2 cellular contexts compared by ENCODE assay signal in genomic region chr6:148448371-148449010, GRCh38.
TF ChIP-seq lines count a peak whose summit lies in the region.

No MANE protein-coding gene starts in this region.

TF ChIP-seq in H1, 55 proteins besides CTCF, POLR2A, EP300 and RAD21:
- TF ChIP-seq RFX5 (IDR thresholded peaks at IDR 0.05; ENCODE audit: borderline replicate concordance, low read depth, low read length) (no peak), CTBP2 (IDR thresholded peaks at IDR 0.05; ENCODE audit: borderline replicate concordance, insufficient read depth, insufficient read length, low read length) (no peak), BCL11A (IDR thresholded peaks at IDR 0.05; ENCODE audit: low read depth in 2 of 2, low read length in 2 of 2) (no peak), HDAC2 (IDR thresholded peaks at IDR 0.05; ENCODE audit: borderline replicate concordance in 1 of 2, low read depth in 2 of 2, low read length in 2 of 2) (no peak), HDAC6 (IDR thresholded peaks at IDR 0.05; ENCODE audit: low read depth, low read length) (no peak), NANOG (IDR thresholded peaks at IDR 0.05; ENCODE audit: insufficient read depth, low read depth, low read length, poor library complexity, severe bottlenecking) (no peak), RXRA (IDR thresholded peaks at IDR 0.05; ENCODE audit: insufficient read depth, low read depth, low read length) (no peak), PHF8 (conservative IDR thresholded peaks at IDR 0.05; ENCODE audit: low read depth, low read length) (no peak), ASH2L (IDR thresholded peaks at IDR 0.05; ENCODE audit: low read length) (no peak), MAX (IDR thresholded peaks at IDR 0.05) (no peak), POU5F1 (IDR thresholded peaks at IDR 0.05; ENCODE audit: low read depth, low read length) (no peak), GTF2F1 (IDR thresholded peaks at IDR 0.05; ENCODE audit: borderline replicate concordance, low read depth, low read length) (no peak), CBX8 (IDR thresholded peaks at IDR 0.05; ENCODE audit: borderline replicate concordance, low read depth, low read length) (no peak), SP2 (IDR thresholded peaks at IDR 0.05; ENCODE audit: low read length) (no peak)
- TF ChIP-seq, protein P1, sequence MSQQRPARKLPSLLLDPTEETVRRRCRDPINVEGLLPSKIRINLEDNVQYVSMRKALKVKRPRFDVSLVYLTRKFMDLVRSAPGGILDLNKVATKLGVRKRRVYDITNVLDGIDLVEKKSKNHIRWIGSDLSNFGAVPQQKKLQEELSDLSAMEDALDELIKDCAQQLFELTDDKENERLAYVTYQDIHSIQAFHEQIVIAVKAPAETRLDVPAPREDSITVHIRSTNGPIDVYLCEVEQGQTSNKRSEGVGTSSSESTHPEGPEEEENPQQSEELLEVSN (IDR thresholded peaks at IDR 0.05) = no peak
- TF ChIP-seq, protein P2, sequence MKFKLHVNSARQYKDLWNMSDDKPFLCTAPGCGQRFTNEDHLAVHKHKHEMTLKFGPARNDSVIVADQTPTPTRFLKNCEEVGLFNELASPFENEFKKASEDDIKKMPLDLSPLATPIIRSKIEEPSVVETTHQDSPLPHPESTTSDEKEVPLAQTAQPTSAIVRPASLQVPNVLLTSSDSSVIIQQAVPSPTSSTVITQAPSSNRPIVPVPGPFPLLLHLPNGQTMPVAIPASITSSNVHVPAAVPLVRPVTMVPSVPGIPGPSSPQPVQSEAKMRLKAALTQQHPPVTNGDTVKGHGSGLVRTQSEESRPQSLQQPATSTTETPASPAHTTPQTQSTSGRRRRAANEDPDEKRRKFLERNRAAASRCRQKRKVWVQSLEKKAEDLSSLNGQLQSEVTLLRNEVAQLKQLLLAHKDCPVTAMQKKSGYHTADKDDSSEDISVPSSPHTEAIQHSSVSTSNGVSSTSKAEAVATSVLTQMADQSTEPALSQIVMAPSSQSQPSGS (IDR thresholded peaks at IDR 0.05; ENCODE audit: low read length) = no peak

TF ChIP-seq in SK-N-SH, 30 proteins besides CTCF, POLR2A, EP300 and RAD21:
- TF ChIP-seq YY1 (IDR thresholded peaks at IDR 0.05; ENCODE audit: low read depth) (no peak), RFX5 (IDR thresholded peaks at IDR 0.05; ENCODE audit: low read length) (no peak), CHD2 (IDR thresholded peaks at IDR 0.05; ENCODE audit: low read length, partially characterized antibody) (no peak), MEF2A (IDR thresholded peaks at IDR 0.05; ENCODE audit: borderline replicate concordance, low read depth) (no peak), ELF1 (IDR thresholded peaks at IDR 0.05) (no peak)
